In genomic region chr12:89092297-89092696, GRCh38 we compare ENCODE assay signal across 15 cellular contexts.
"Had no signal": no experiment of that assay in that cellular context is flagged by ENCODE, and none has a peak within 500 bp of the region (broad histone marks: within the 10 kb centered on the region; RNA-seq: fewer than 3 reads in every experiment).

No MANE protein-coding gene starts in this region.

- H3K4me3 Mint-ChIP-seq: natural killer cell; stimulated activated memory B cell treated with anti-CD40 and anti-IgM and Interleukin-4, amounts not matched to agents 10 μg/mL and 1 μg/mL and 100 μg/mL, for 72 hours had no signal

- H3K4me1 ChIP-seq: adrenal gland, gastrocnemius medialis, heart left ventricle, transverse colon, vagina had no signal

- H3K27ac Mint-ChIP-seq: natural killer cell; stimulated activated memory B cell treated with anti-CD40 and anti-IgM and Interleukin-4, amounts not matched to agents 10 μg/mL and 1 μg/mL and 100 μg/mL, for 72 hours had no signal

- H3K9me3 Mint-ChIP-seq: natural killer cell had no signal

- H3K36me3 Mint-ChIP-seq: natural killer cell had no signal

- DNase-seq: activated CD4-positive, CD25-positive, alpha-beta regulatory T cell treated with anti-CD3 and anti-CD28 coated beads, Interleukin-2, amount 50 U/mL, for 72 hours; activated effector memory CD4-positive, alpha-beta T cell treated with Interleukin-2 at 50 U/mL for 16 hours; adrenal gland; gastrocnemius medialis; heart left ventricle; mesendoderm; natural killer cell; retina; Right ventricle myocardium superior; transverse colon had no signal

- H3K9me3 ChIP-seq: adrenal gland, gastrocnemius medialis, neutrophil, vagina had no signal

- H3K4me1 Mint-ChIP-seq: natural killer cell had no signal

- H3K27ac ChIP-seq: adrenal gland, cardiac muscle cell, gastrocnemius medialis, heart left ventricle, neutrophil, SK-N-MC, transverse colon, vagina had no signal

- H3K36me3 ChIP-seq: adrenal gland, cardiac muscle cell, gastrocnemius medialis, heart left ventricle, neutrophil, transverse colon, vagina had no signal

- H3K27me3 ChIP-seq: adrenal gland, cardiac muscle cell, gastrocnemius medialis, heart left ventricle, neutrophil, transverse colon, vagina had no signal

- H3K4me3 ChIP-seq: adrenal gland, cardiac muscle cell, gastrocnemius medialis, heart left ventricle, SK-N-MC, transverse colon, vagina had no signal

- ATAC-seq: gastrocnemius medialis; heart left ventricle; natural killer cell; stimulated activated memory B cell treated with anti-CD40 and anti-IgM and Interleukin-4, amounts not matched to agents 10 μg/mL and 1 μg/mL and 100 μg/mL, for 72 hours had no signal

- H3K27me3 Mint-ChIP-seq: stimulated activated memory B cell treated with anti-CD40 and anti-IgM and Interleukin-4, amounts not matched to agents 10 μg/mL and 1 μg/mL and 100 μg/mL, for 72 hours had no signal
